ENCODE assay signal across 28 cellular contexts in genomic region chr14:30709201-30709600, GRCh38.
"Had no signal": no experiment of that assay in that cellular context is flagged by ENCODE, and none has a peak within 500 bp of the region (broad histone marks: within the 10 kb centered on the region; RNA-seq: fewer than 3 reads in every experiment).

No MANE protein-coding gene starts in this region.

- H3K27ac ChIP-seq: stomach, suprapubic skin, testis, thoracic aorta, tibial artery, tibial nerve, transverse colon, upper lobe of left lung, upper lobe of right lung, uterus, vagina had no signal

- ATAC-seq: stimulated activated memory B cell treated with anti-CD40 and anti-IgM and Interleukin-4, amounts not matched to agents 10 μg/mL and 1 μg/mL and 100 μg/mL, for 72 hours; stimulated activated naive B cell treated with anti-CD40 and anti-IgM and Interleukin-4, amounts not matched to agents 10 μg/mL and 1 μg/mL and 100 μg/mL, for 72 hours; stimulated activated naive CD8-positive, alpha-beta T cell treated with anti-CD3 and anti-CD28 coated beads, Interleukin-15, amount 100 ng/mL, for 72 hours; stimulated activated naive CD8-positive, alpha-beta T cell treated with anti-CD3 and anti-CD28 coated beads, Interleukin-15, Interleukin-2, amounts not matched to agents 100 U/mL and 50 U/mL, for 24 hours; upper lobe of right lung had no signal

- FAIRE-seq: urothelium cell line had no signal

- H3K4me1 ChIP-seq: stomach, testis, tibial artery, tibial nerve, transverse colon, upper lobe of left lung, upper lobe of right lung, uterus, vagina had no signal

- H3K4me1 Mint-ChIP-seq: stimulated activated naive B cell treated with anti-CD40 and anti-IgM and Interleukin-4, amounts not matched to agents 10 μg/mL and 1 μg/mL and 100 μg/mL, for 72 hours; stimulated activated naive CD8-positive, alpha-beta T cell treated with anti-CD3 and anti-CD28 coated beads, Interleukin-15, amount 100 ng/mL, for 72 hours had no signal

- H3K4me3 Mint-ChIP-seq: stimulated activated memory B cell treated with anti-CD40 and anti-IgM and Interleukin-4, amounts not matched to agents 10 μg/mL and 1 μg/mL and 100 μg/mL, for 72 hours; stimulated activated naive B cell treated with anti-CD40 and anti-IgM and Interleukin-4, amounts not matched to agents 10 μg/mL and 1 μg/mL and 100 μg/mL, for 72 hours; stimulated activated naive CD8-positive, alpha-beta T cell treated with anti-CD3 and anti-CD28 coated beads, Interleukin-15, amount 100 ng/mL, for 72 hours; stimulated activated naive CD8-positive, alpha-beta T cell treated with anti-CD3 and anti-CD28 coated beads, Interleukin-15, Interleukin-2, amounts not matched to agents 100 ng/mL and 50 ng/mL, for 24 hours; type B pancreatic cell had no signal

- H3K36me3 ChIP-seq: uterus had no signal

- H3K9me3 ChIP-seq: stomach, suprapubic skin, testis, thoracic aorta, tibial artery, tibial nerve, transverse colon, upper lobe of left lung, upper lobe of right lung, uterus, vagina had no signal

- H3K9me3 Mint-ChIP-seq: stimulated activated memory B cell treated with anti-CD40 and anti-IgM and Interleukin-4, amounts not matched to agents 10 μg/mL and 1 μg/mL and 100 μg/mL, for 72 hours; stimulated activated naive B cell treated with anti-CD40 and anti-IgM and Interleukin-4, amounts not matched to agents 10 μg/mL and 1 μg/mL and 100 μg/mL, for 72 hours; stimulated activated naive CD8-positive, alpha-beta T cell treated with anti-CD3 and anti-CD28 coated beads, Interleukin-15, amount 100 ng/mL, for 72 hours; stimulated activated naive CD8-positive, alpha-beta T cell treated with anti-CD3 and anti-CD28 coated beads, Interleukin-15, Interleukin-2, amounts not matched to agents 100 ng/mL and 50 ng/mL, for 24 hours; type B pancreatic cell had no signal

- H3K27me3 Mint-ChIP-seq: stimulated activated memory B cell treated with anti-CD40 and anti-IgM and Interleukin-4, amounts not matched to agents 10 μg/mL and 1 μg/mL and 100 μg/mL, for 72 hours; stimulated activated naive B cell treated with anti-CD40 and anti-IgM and Interleukin-4, amounts not matched to agents 10 μg/mL and 1 μg/mL and 100 μg/mL, for 72 hours; stimulated activated naive CD8-positive, alpha-beta T cell treated with anti-CD3 and anti-CD28 coated beads, Interleukin-15, amount 100 ng/mL, for 72 hours; stimulated activated naive CD8-positive, alpha-beta T cell treated with anti-CD3 and anti-CD28 coated beads, Interleukin-15, Interleukin-2, amounts not matched to agents 100 ng/mL and 50 ng/mL, for 24 hours; type B pancreatic cell had no signal

- H3K4me3 ChIP-seq: stomach, suprapubic skin, testis, thoracic aorta, tibial artery, tibial nerve, transverse colon, upper lobe of left lung, upper lobe of right lung, uterus, vagina had no signal

- DNase-seq: stimulated activated CD4-positive, alpha-beta T cell treated with anti-CD3 and anti-CD28 coated beads, Interleukin-2, amount 100 ng/mL, for 24 hours; stimulated activated CD4-positive, alpha-beta T cell treated with anti-CD3 and anti-CD28 coated beads, Interleukin-2, amount 100 ng/mL, for 48 hours; stimulated activated CD4-positive, alpha-beta T cell treated with anti-CD3 and anti-CD28 coated beads, Interleukin-4, amount 100 ng/mL, for 1 hour; stimulated activated CD4-positive, alpha-beta T cell treated with anti-CD3 and anti-CD28 coated beads, Interleukin-4, amount 100 ng/mL, for 24 hours; stimulated activated CD4-positive, alpha-beta T cell treated with anti-CD3 and anti-CD28 coated beads, Interleukin-4, amount 100 ng/mL, for 4 hours; stimulated activated CD8-positive, alpha-beta memory T cell treated with anti-CD3 and anti-CD28 coated beads, Interleukin-4, amount 100 ng/mL, for 48 hours; stimulated activated naive B cell treated with anti-CD40 and anti-IgM and Interleukin-4, amounts not matched to agents 10 μg/mL and 1 μg/mL and 100 μg/mL, for 72 hours; stimulated activated naive CD4-positive, alpha-beta T cell; stimulated activated naive CD4-positive, alpha-beta T cell treated with Interleukin-2 at 50 U/mL for 16 hours; stimulated activated naive CD8-positive, alpha-beta T cell treated with anti-CD3 and anti-CD28 coated beads, Interleukin-15, amount 100 ng/mL, for 72 hours; stimulated activated naive CD8-positive, alpha-beta T cell treated with anti-CD3 and anti-CD28 coated beads, Interleukin-15, Interleukin-2, amounts not matched to agents 100 U/mL and 50 U/mL, for 24 hours; stomach; substantia nigra; testis; tibial artery; transverse colon; trophoblast cell; upper lobe of left lung; upper lobe of right lung; uterus had no signal

- H3K27ac Mint-ChIP-seq: stimulated activated memory B cell treated with anti-CD40 and anti-IgM and Interleukin-4, amounts not matched to agents 10 μg/mL and 1 μg/mL and 100 μg/mL, for 72 hours; stimulated activated naive B cell treated with anti-CD40 and anti-IgM and Interleukin-4, amounts not matched to agents 10 μg/mL and 1 μg/mL and 100 μg/mL, for 72 hours; stimulated activated naive CD8-positive, alpha-beta T cell treated with anti-CD3 and anti-CD28 coated beads, Interleukin-15, amount 100 ng/mL, for 72 hours; stimulated activated naive CD8-positive, alpha-beta T cell treated with anti-CD3 and anti-CD28 coated beads, Interleukin-15, Interleukin-2, amounts not matched to agents 100 ng/mL and 50 ng/mL, for 24 hours; type B pancreatic cell had no signal

- H3K27me3 ChIP-seq: stomach, suprapubic skin, testis, tibial artery, tibial nerve, transverse colon, upper lobe of left lung, upper lobe of right lung, uterus, vagina had no signal
